22 cellular contexts compared by ENCODE assay signal in genomic region chr10:97805960-97806359, GRCh38. TPM values are rescaled to one million over a fixed set of nuclear protein-coding genes. Genes with fewer than 3 reads are reported as not detected.
A peak's percentile ranks its signal among the peaks of the same experiment; 100 is the strongest.
DNase-seq lines count a peak whose midpoint lies in the region; ATAC-seq and TF ChIP-seq lines count a peak whose summit lies in the region.
"Had no signal": no experiment of that assay in that cellular context is flagged by ENCODE, and none has a peak within 500 bp of the region (broad histone marks: within the 10 kb centered on the region; RNA-seq: fewer than 3 reads in every experiment).

No MANE protein-coding gene starts in this region.

- H3K9ac ChIP-seq in neuronal stem cell (ENCODE audit: low read depth, low read length, poor library complexity), result no peak overlapping the region
- H3K9ac ChIP-seq: BLaER1 treated with 17β-estradiol and CSF1 and Interleukin-3, amounts not matched to agents 10 nM and 100 nM had no signal

- H3K27ac ChIP-seq in GM23338 (ENCODE audit: low read depth), result no peak overlapping the region
- no peak overlapping the region for H3K27ac ChIP-seq in neuronal stem cell (replicated peaks; ENCODE audit: low read length)
- H3K27ac ChIP-seq: A549; BLaER1 treated with 17β-estradiol and CSF1 and Interleukin-3, amounts not matched to agents 10 nM and 100 nM had no signal

- H2BK15ac ChIP-seq in neuronal stem cell (ENCODE audit: low read length), result no peak overlapping the region

- H3K23ac ChIP-seq in neuronal stem cell (ENCODE audit: low read depth, low read length, poor library complexity), result no peak overlapping the region

- H3K79me1 ChIP-seq in neuronal stem cell (ENCODE audit: low read depth, low read length), result no peaks in the 10 kb centered on the region

- H3K4me1 ChIP-seq in GM23338 (ENCODE audit: insufficient read depth), result no peaks in the 10 kb centered on the region; the same call in 1 of the 2 replicates
- H3K4me1 ChIP-seq in neuronal stem cell (ENCODE audit: control insufficient read depth in 2 of 2, insufficient read depth in 1 of 2, low read depth in 1 of 2, low read length in 2 of 2), result peaks cover 0 to 5% of the 10 kb centered on the region in 2 donors
- H3K4me1 ChIP-seq: BE2C; BLaER1 treated with 17β-estradiol and CSF1 and Interleukin-3, amounts not matched to agents 10 nM and 100 nM; HAP-1 had no signal

- H3F3A ChIP-seq in GM23338 (replicated peaks; ENCODE audit: low read depth), result 0 out of 2 replicates have a peak, but pooled peaks cover 3% of the 10 kb centered on the region

- H3K4me1 Mint-ChIP-seq in GM23338, result peaks cover 16% of the 10 kb centered on the region
- peaks cover 18% of the 10 kb centered on the region for H3K4me1 Mint-ChIP-seq in WTC11
- H3K4me1 Mint-ChIP-seq: CD14-positive monocyte had no signal

- H3K36me3 Mint-ChIP-seq in GM23338 (ENCODE audit: low read depth) (no peaks in the 10 kb centered on the region), WTC11 (no peaks in the 10 kb centered on the region)
- H3K36me3 Mint-ChIP-seq: CD14-positive monocyte; CD8-positive, alpha-beta memory T cell had no signal

- no peak overlapping the region for H2AK5ac ChIP-seq in neuronal stem cell (ENCODE audit: low read depth, low read length)

- no peak overlapping the region for H3K4me3 ChIP-seq in GM23338
- no peak overlapping the region for H3K4me3 ChIP-seq in neuronal stem cell (ENCODE audit: low read length in 2 of 2)
- H3K4me3 ChIP-seq: A549; BLaER1 treated with 17β-estradiol and CSF1 and Interleukin-3, amounts not matched to agents 10 nM and 100 nM; HAP-1 had no signal

- H3K36me3 ChIP-seq in GM23338 (ENCODE audit: insufficient read depth) (no peaks in the 10 kb centered on the region), neuronal stem cell (replicated peaks in 1 of 2; ENCODE audit: control insufficient read depth in 2 of 2, insufficient read depth in 2 of 2, low read length in 2 of 2) (no peaks in the 10 kb centered on the region)
- H3K36me3 ChIP-seq: BE2C; BLaER1 treated with 17β-estradiol and CSF1 and Interleukin-3, amounts not matched to agents 10 nM and 100 nM; HAP-1 had no signal

- no peaks in the 10 kb centered on the region for H3K9me2 ChIP-seq in GM23338 (ENCODE audit: insufficient read depth)

- H3K9me3 ChIP-seq in neuronal stem cell (replicated peaks in 1 of 2; ENCODE audit: control insufficient read depth in 2 of 2, insufficient read depth in 1 of 2, low read depth in 1 of 2, low read length in 2 of 2), result no peaks in the 10 kb centered on the region
- H3K9me3 ChIP-seq: A549; BE2C; BLaER1 treated with 17β-estradiol and CSF1 and Interleukin-3, amounts not matched to agents 10 nM and 100 nM; HAP-1 had no signal

- H4K91ac ChIP-seq in neuronal stem cell (ENCODE audit: low read depth, low read length, poor library complexity), result no peak overlapping the region

- H3K4me2 ChIP-seq in GM23338 (peak overlapping the region; percentile 8), neuronal stem cell (ENCODE audit: insufficient read depth, low read length, poor library complexity, severe bottlenecking) (no peak overlapping the region)
- H3K4me2 ChIP-seq: A549; BLaER1 treated with 17β-estradiol and CSF1 and Interleukin-3, amounts not matched to agents 10 nM and 100 nM had no signal

- CTCF ChIA-PET in WTC11 (lab: Charles Lee), result interaction anchor here (1.1 to 3.7 kb wide), 4 partner anchors 14 to 223 kb away, joined by 3 to 18 read pairs (median 5); no protein-coding TSS in a partner anchor

- DNase-seq in GM23338 (ENCODE audit: low spot score), result peak; percentile 35
- no peak for DNase-seq in WTC11 (ENCODE audit: low spot score)
- DNase-seq in neuronal stem cell (ENCODE audit: low spot score), result no peak
- DNase-seq in HPDE6-E6E7 (ENCODE audit: extremely low spot score), result no peak
- DNase-seq in NCI-H2227 treated with DMSO at 0.1 percent for 48 hours (lab: John Stamatoyannopoulos, UW), result no peak
- DNase-seq in central memory CD4-positive, alpha-beta T cell, result no peak
- DNase-seq: 8988T; ACHN; AML-193; BE2C; CD4-positive, alpha-beta T cell; DMS 273 treated with DMSO at 0.1 percent for 48 hours; DMS79; EL; GDM1; GOT3; HFFc6 had no signal

- no peak overlapping the region for H4K8ac ChIP-seq in neuronal stem cell (ENCODE audit: low read depth, low read length)

- no peaks in the 10 kb centered on the region for H3K27me3 ChIP-seq in GM23338 (ENCODE audit: insufficient read depth)
- peaks cover 0 to 32% (median 0%) of the 10 kb centered on the region in 3 experiments for H3K27me3 ChIP-seq in neuronal stem cell (ENCODE audit: control insufficient read depth in 3 of 3, insufficient read depth in 3 of 3, low read depth in 1 of 3, low read length in 3 of 3)
- H3K27me3 ChIP-seq: BE2C; BLaER1 treated with 17β-estradiol and CSF1 and Interleukin-3, amounts not matched to agents 10 nM and 100 nM had no signal

- no peak overlapping the region for H2BK5ac ChIP-seq in neuronal stem cell (ENCODE audit: low read length)

- no peak overlapping the region for H3K27ac Mint-ChIP-seq in GM23338
- no peak overlapping the region for H3K27ac Mint-ChIP-seq in WTC11
- H3K27ac Mint-ChIP-seq: CD14-positive monocyte; CD4-positive, alpha-beta T cell; HFFc6 had no signal

- no peaks in the 10 kb centered on the region for H3K9me3 Mint-ChIP-seq in GM23338
- no peaks in the 10 kb centered on the region for H3K9me3 Mint-ChIP-seq in WTC11
- H3K9me3 Mint-ChIP-seq: CD4-positive, alpha-beta T cell; CD8-positive, alpha-beta memory T cell; HFFc6 had no signal

- H2BK12ac ChIP-seq in neuronal stem cell (ENCODE audit: low read length), result no peak overlapping the region

- no peak overlapping the region for H3K4ac ChIP-seq in neuronal stem cell (ENCODE audit: low read length)

- TF ChIP-seq CTCF in GM23338 (conservative IDR thresholded peaks at IDR 0.05; ENCODE audit: low read depth in 2 of 2) (no peak), WTC11 (IDR thresholded peaks at IDR 0.05) (no peak)

- H3K14ac ChIP-seq in neuronal stem cell (ENCODE audit: low read length), result no peak overlapping the region

- no peak overlapping the region for H3K4me3 Mint-ChIP-seq in GM23338
- no peak overlapping the region for H3K4me3 Mint-ChIP-seq in WTC11
- H3K4me3 Mint-ChIP-seq: CD14-positive monocyte; CD4-positive, alpha-beta T cell; CD8-positive, alpha-beta memory T cell; HFFc6 had no signal

- peak overlapping the region; percentile 22 for H3K18ac ChIP-seq in neuronal stem cell (ENCODE audit: low read length)

- H4K20me1 ChIP-seq in GM23338 (replicated peaks; ENCODE audit: insufficient read depth), result no peaks in the 10 kb centered on the region
- H4K20me1 ChIP-seq: BLaER1 treated with 17β-estradiol and CSF1 and Interleukin-3, amounts not matched to agents 10 nM and 100 nM had no signal

- peak; percentile 71 for ATAC-seq in GM23338
- 0 out of 2 replicates have a peak, but pooled peaks have one; percentile 31 for ATAC-seq in WTC11
- ATAC-seq: A549 had no signal

- POLR2A ChIA-PET in WTC11 (lab: Charles Lee), result no interaction called here

- H3K79me2 ChIP-seq in GM23338 (replicated peaks; ENCODE audit: insufficient read depth), result no peaks in the 10 kb centered on the region

- peaks cover 7% of the 10 kb centered on the region for H3K27me3 Mint-ChIP-seq in GM23338 (ENCODE audit: insufficient read depth, low read depth, poor library complexity)
- H3K27me3 Mint-ChIP-seq in WTC11 (ENCODE audit: low read depth), result no peaks in the 10 kb centered on the region; the same call in 1 of the 2 replicates
- H3K27me3 Mint-ChIP-seq: CD4-positive, alpha-beta T cell had no signal

- H2AFZ ChIP-seq in GM23338, result no peak overlapping the region; the same call in 1 of the 2 replicates
- no peak overlapping the region for H2AFZ ChIP-seq in neuronal stem cell (ENCODE audit: low read length)

- WGBS in neuronal stem cell (ENCODE audit: extremely low coverage in 2 of 2, insufficient read length in 2 of 2, insufficient replicate concordance in 1 of 2), 2 donors, result no CpG with 5 or more reads among the region's 6 CpGs

- H2BK120ac ChIP-seq in neuronal stem cell (ENCODE audit: low read depth, low read length), result no peak overlapping the region

TF ChIP-seq in GM23338, 12 proteins besides CTCF, POLR2A, EP300 and RAD21 (continues in another document):
- TF ChIP-seq POLR2AphosphoS5 (IDR thresholded peaks at IDR 0.05; ENCODE audit: low read depth), result no peak

TF ChIP-seq in WTC11, 78 proteins besides CTCF, POLR2A, EP300 and RAD21:
- TF ChIP-seq ESRRA (CRISPR knock-in tag; IDR thresholded peaks at IDR 0.05; ENCODE audit: borderline replicate concordance), result no peak
TF ChIP-seq in WTC11: peak in this region for 0.

RNA-seq across cellular contexts. Expression of gene SFRP5, which starts 34.2 kb away (rescaled TPM):
- total RNA-seq in GM23338 (2014; rRNA removed; shearing (Covaris generic)), result 3.5 and 5.1 TPM in 2 replicates
- polyA plus RNA-seq in GM23338 (2016; fragmentation: Nextera tagmentation; extraction: Ambion mirVana), result 2.4 and 3.4 TPM in 2 replicates
- total RNA-seq in WTC11 (2021), result 2.4 to 3.5 TPM (median 3.1 TPM) in 3 replicates
- 0.06 TPM for polyA plus RNA-seq in neuronal stem cell (2013, experiment 1 of 2)
- polyA plus RNA-seq in neuronal stem cell (2013, experiment 2 of 2), result 0.07 TPM
- total RNA-seq: CD4-positive, alpha-beta T cell; CD8-positive, alpha-beta memory T cell; HFFc6 had no signal
- polyA plus RNA-seq: CD14-positive monocyte had no signal

RNA-seq across cellular contexts. Expression of gene GOLGA7B, which starts 43.7 kb away (rescaled TPM):
- total RNA-seq in GM23338 (2014; rRNA removed; shearing (Covaris generic)), result 0.14 and 0.16 TPM in 2 replicates
- polyA plus RNA-seq in GM23338 (2016; fragmentation: Nextera tagmentation; extraction: Ambion mirVana), result 0.15 TPM in 1 of 2 replicates, not detected in the other
- 0.07 to 0.24 TPM (median 0.07 TPM) in 3 replicates for total RNA-seq in WTC11 (2021)
- polyA plus RNA-seq in neuronal stem cell (2013, experiment 1 of 2), result under 0.01 TPM
- polyA plus RNA-seq in neuronal stem cell (2013, experiment 2 of 2), result 0.01 TPM
- total RNA-seq: HFFc6 had no signal
- polyA plus RNA-seq: CD14-positive monocyte had no signal
